ENCODE assay signal across 34 cellular contexts in the genomic region with DNA sequence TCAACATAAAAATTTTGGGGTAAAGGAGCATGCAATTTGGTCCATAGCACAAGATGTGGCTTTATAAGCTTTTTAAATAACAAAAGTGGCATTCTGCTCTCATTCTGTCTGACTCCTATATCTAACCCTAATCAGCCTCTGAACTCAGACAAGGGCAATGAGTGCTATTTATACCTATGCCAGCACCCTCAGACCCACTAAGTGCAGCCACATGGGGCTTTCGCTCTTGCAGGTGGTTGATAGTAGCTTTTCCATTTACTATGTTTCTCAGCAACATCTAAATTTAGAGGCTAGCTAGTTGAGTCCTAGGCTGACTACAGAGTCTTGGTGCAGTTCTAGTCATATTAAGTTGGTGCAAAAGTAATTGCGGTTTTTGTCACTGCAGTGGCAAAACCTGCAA.
"Had no signal": no experiment of that assay in that cellular context is flagged by ENCODE, and none has a peak within 500 bp of the region (broad histone marks: within the 10 kb centered on the region; RNA-seq: fewer than 3 reads in every experiment).

No MANE protein-coding gene starts in this region.

- H3K27ac ChIP-seq: KMS-11 had no signal

- H3K36me3 ChIP-seq: MG63 had no signal

- H3K4me2 ChIP-seq: KMS-11 had no signal

- DNase-seq: Karpas-422, Kasumi-1, MG63, MM.1S, MV-4-11, NCI-H1048, NCI-H1092, NCI-H1092 treated with DMSO at 0.1 percent for 48 hours, NCI-H1105, NCI-H1105 treated with DMSO at 0.1 percent for 48 hours, NCI-H1417, NCI-H1417 treated with DMSO at 0.1 percent for 48 hours, NCI-H1436, NCI-H1436 treated with DMSO at 0.1 percent for 48 hours, NCI-H146, NCI-H1694, NCI-H1694 treated with DMSO at 0.1 percent for 48 hours, NCI-H187, NCI-H187 treated with DMSO at 0.1 percent for 48 hours, NCI-H1930, NCI-H2029, NCI-H2029 treated with DMSO at 0.1 percent for 48 hours, NCI-H2081, NCI-H2081 treated with DMSO at 0.1 percent for 48 hours, NCI-H2107, NCI-H2171, NCI-H2171 treated with DMSO at 0.1 percent for 48 hours, NCI-H2227 treated with DMSO at 0.1 percent for 48 hours, NCI-H226, NCI-H345, NCI-H446, NCI-H446 treated with DMSO at 0.1 percent for 48 hours, NCI-H510A had no signal

- H3K4me3 ChIP-seq: MG63 had no signal

- H3K9ac ChIP-seq: KMS-11 had no signal

- H3K27me3 ChIP-seq: MG63 had no signal
